In the genomic region with DNA sequence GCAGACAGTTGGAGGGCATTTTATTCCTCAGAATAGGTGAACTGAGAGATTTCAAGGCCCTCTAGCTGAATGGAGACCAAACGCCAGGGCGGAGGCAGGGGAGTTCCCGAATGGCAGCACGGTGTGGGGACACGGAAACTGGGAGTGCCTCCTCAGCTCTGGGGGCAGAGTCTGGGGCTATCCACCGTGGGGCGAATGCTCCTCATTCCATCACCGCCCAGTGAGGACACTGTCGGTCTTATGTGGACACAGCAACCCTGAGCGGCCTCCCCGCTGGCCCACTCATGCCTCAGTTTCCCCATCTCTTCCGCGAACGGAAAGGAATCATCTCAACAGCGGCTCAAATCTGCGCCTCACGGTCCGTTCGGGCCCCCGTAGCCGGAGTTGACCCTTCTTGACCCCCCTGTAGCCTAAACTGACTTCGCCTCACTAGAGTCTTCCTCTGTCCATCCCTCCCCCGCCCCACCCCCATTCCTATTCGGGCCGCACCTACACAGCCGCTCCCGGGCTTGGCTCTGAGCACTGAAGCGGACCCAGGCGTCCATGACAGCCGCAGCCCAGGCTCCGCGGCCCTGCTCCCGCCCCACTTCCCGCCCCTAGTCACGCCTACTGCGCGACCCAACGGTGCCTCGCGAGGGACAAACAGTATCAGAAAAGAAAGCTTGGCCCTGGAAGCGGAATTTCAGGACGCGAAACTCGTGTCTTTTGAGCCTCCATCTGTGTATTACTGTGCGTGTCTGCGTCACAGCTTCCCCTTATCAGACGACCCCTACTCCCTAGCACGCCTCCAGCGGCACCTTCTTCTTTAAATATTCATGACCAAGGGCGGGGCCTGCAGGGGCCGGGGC, we compare ENCODE assay signal across 8 cellular contexts. TPM values are rescaled to one million over a fixed set of nuclear protein-coding genes. Genes with fewer than 3 reads are reported as not detected.
A peak's percentile ranks its signal among the peaks of the same experiment; 100 is the strongest.
DNase-seq lines count a peak whose midpoint lies in the region; ATAC-seq and TF ChIP-seq lines count a peak whose summit lies in the region.

TSS of gene PEX11B (minus strand) at position 574 of the 848 bp plus-strand sequence. CDS start at position 545, 29 bp downstream.

- intact Hi-C loops in uterus (cut with DNase I; ENCODE audit: low total_unique reads): no loop called here

- no peaks in the 10 kb centered on the region for H3K9me3 ChIP-seq in right atrium auricular region
- H3K9me3 ChIP-seq in uterus: no peaks in the 10 kb centered on the region

- no peaks in the 10 kb centered on the region for H3K27me3 ChIP-seq in right atrium auricular region
- H3K27me3 ChIP-seq in uterus: no peaks in the 10 kb centered on the region

- H3K27ac ChIP-seq in right atrium auricular region (peak within 1 kb of the TSS; percentile 87 to 92), uterus (peak within 1 kb of the TSS; percentile 88 to 92)

- H3K4me3 ChIP-seq in right atrium auricular region: peak within 1 kb of the TSS; percentile 87 to 91
- peak within 1 kb of the TSS; percentile 67 to 86 for H3K4me3 ChIP-seq in uterus

- DNase-seq in NCI-H187 treated with DMSO at 0.1 percent for 48 hours (lab: John Stamatoyannopoulos, UW) (peak; percentile 83), T-helper 2 cell (peak; percentile 81 to 94 (median 88)), amygdala (lab: John Stamatoyannopoulos, UW) (peak; percentile 48 to 97 (median 87)), right atrium auricular region (ENCODE audit: low spot score) (peak; percentile 92), putamen (ENCODE audit: low spot score) (peak; percentile 89), uterus (peak; percentile 89)

- H3K4me1 ChIP-seq in right atrium auricular region (peaks cover 0 to 29% of the 10 kb centered on the region in 2 donors), uterus (peaks cover 0 to 12% of the 10 kb centered on the region in 2 donors)

- peaks cover 19% of the 10 kb centered on the region for H3K36me3 ChIP-seq in right atrium auricular region
- H3K36me3 ChIP-seq in uterus: no peaks in the 10 kb centered on the region

- ATAC-seq in GM18498 (IDR thresholded peaks at IDR 0.05; ENCODE audit: unreplicated experiment) (peak; percentile 87), HG02970 (IDR thresholded peaks at IDR 0.05; ENCODE audit: low FRiP score, unreplicated experiment) (peak; percentile 68)

- TF ChIP-seq CTCF in right atrium auricular region (IDR thresholded peaks at IDR 0.05) (no peak), uterus (IDR thresholded peaks at IDR 0.05) (peak in 2 of 4 experiments; percentile 15 to 25)

- peak; percentile 45 to 49 for TF ChIP-seq POLR2A in uterus (IDR thresholded peaks at IDR 0.05)

RNA-seq across cellular contexts. Expression of gene PEX11B, which starts in this region (rescaled TPM):
- total RNA-seq in right atrium auricular region (10 to 100 TPM; 20.1 to 21.2 TPM), uterus (10 to 100 TPM; 26.1 to 46.3 (median 36.0) TPM)

Comparison
In these comparisons a context has a peak if more than half of its experiments do, and no peak if none do; other contexts are left out.
1. Peak in every context shown above with its lines: DNase-seq, ATAC-seq, H3K4me3 ChIP-seq and H3K27ac ChIP-seq.